ENCODE assay signal across 22 cellular contexts in genomic region chr4:89486673-89487072, GRCh38.
"Had no signal": no experiment of that assay in that cellular context is flagged by ENCODE, and none has a peak within 500 bp of the region (broad histone marks: within the 10 kb centered on the region; RNA-seq: fewer than 3 reads in every experiment).

No MANE protein-coding gene starts in this region.

- H3K36me3 ChIP-seq: esophagus muscularis mucosa, gastroesophageal sphincter, heart left ventricle, left lung, right lobe of liver, thoracic aorta, tibial nerve, upper lobe of left lung had no signal

- ATAC-seq: gastroesophageal sphincter, heart left ventricle, left cardiac atrium had no signal

- H3K27me3 ChIP-seq: dorsolateral prefrontal cortex, esophagus muscularis mucosa, foreskin keratinocyte, gastroesophageal sphincter, heart left ventricle, hepatocyte, left lung, right lobe of liver, tibial nerve, upper lobe of left lung had no signal

- DNase-seq: cortex of kidney; dorsolateral prefrontal cortex; effector CD4-positive, alpha-beta T cell; nephron progenitor cell; occipital lobe; right lobe of liver; stimulated activated CD4-positive, alpha-beta T cell treated with anti-CD3 and anti-CD28 coated beads, Interleukin-15, amount 100 ng/mL, for 24 hours; stimulated activated CD4-positive, alpha-beta T cell treated with anti-CD3 and anti-CD28 coated beads, Interleukin-2, amount 100 ng/mL, for 48 hours; stimulated activated naive B cell treated with anti-CD40 and anti-IgM and Interleukin-4, amounts not matched to agents 10 μg/mL and 1 μg/mL and 100 μg/mL, for 72 hours; upper lobe of left lung had no signal

- H3K9me3 ChIP-seq: esophagus muscularis mucosa, gastroesophageal sphincter, left lung, right lobe of liver, thoracic aorta, upper lobe of left lung had no signal

- H3K9me3 Mint-ChIP-seq: stimulated activated naive B cell treated with anti-CD40 and anti-IgM and Interleukin-4, amounts not matched to agents 10 μg/mL and 1 μg/mL and 100 μg/mL, for 72 hours; stimulated activated naive CD8-positive, alpha-beta T cell treated with anti-CD3 and anti-CD28 coated beads, Interleukin-15, Interleukin-2, amounts not matched to agents 100 ng/mL and 50 ng/mL, for 24 hours had no signal

- H3K4me3 ChIP-seq: gastroesophageal sphincter, hepatocyte, left lung, right lobe of liver had no signal

- H2AFZ ChIP-seq: hepatocyte, parathyroid adenoma had no signal

- H3K4me1 ChIP-seq: esophagus muscularis mucosa, foreskin keratinocyte, gastroesophageal sphincter, heart left ventricle, left lung, parathyroid adenoma, right lobe of liver, tibial nerve, upper lobe of left lung had no signal

- H3K27me3 Mint-ChIP-seq: progenitor cell of endocrine pancreas; stimulated activated naive B cell treated with anti-CD40 and anti-IgM and Interleukin-4, amounts not matched to agents 10 μg/mL and 1 μg/mL and 100 μg/mL, for 72 hours; stimulated activated naive CD8-positive, alpha-beta T cell treated with anti-CD3 and anti-CD28 coated beads, Interleukin-15, Interleukin-2, amounts not matched to agents 100 ng/mL and 50 ng/mL, for 24 hours had no signal

- H3K4me3 Mint-ChIP-seq: nephron progenitor cell had no signal

- H3K4me2 ChIP-seq: hepatocyte had no signal

- H3K36me3 Mint-ChIP-seq: stimulated activated naive B cell treated with anti-CD40 and anti-IgM and Interleukin-4, amounts not matched to agents 10 μg/mL and 1 μg/mL and 100 μg/mL, for 72 hours had no signal

- H3K27ac Mint-ChIP-seq: nephron progenitor cell; progenitor cell of endocrine pancreas; stimulated activated naive B cell treated with anti-CD40 and anti-IgM and Interleukin-4, amounts not matched to agents 10 μg/mL and 1 μg/mL and 100 μg/mL, for 72 hours; stimulated activated naive CD8-positive, alpha-beta T cell treated with anti-CD3 and anti-CD28 coated beads, Interleukin-15, Interleukin-2, amounts not matched to agents 100 ng/mL and 50 ng/mL, for 24 hours had no signal

- H3K9ac ChIP-seq: parathyroid adenoma had no signal

- H3K27ac ChIP-seq: dorsolateral prefrontal cortex, esophagus muscularis mucosa, foreskin keratinocyte, gastroesophageal sphincter, heart left ventricle, hepatocyte, left lung, parathyroid adenoma, right lobe of liver, thoracic aorta, tibial nerve, upper lobe of left lung had no signal

- H3K79me2 ChIP-seq: hepatocyte, parathyroid adenoma had no signal
